ENCODE assay signal across 1 cellular context in the genomic region with DNA sequence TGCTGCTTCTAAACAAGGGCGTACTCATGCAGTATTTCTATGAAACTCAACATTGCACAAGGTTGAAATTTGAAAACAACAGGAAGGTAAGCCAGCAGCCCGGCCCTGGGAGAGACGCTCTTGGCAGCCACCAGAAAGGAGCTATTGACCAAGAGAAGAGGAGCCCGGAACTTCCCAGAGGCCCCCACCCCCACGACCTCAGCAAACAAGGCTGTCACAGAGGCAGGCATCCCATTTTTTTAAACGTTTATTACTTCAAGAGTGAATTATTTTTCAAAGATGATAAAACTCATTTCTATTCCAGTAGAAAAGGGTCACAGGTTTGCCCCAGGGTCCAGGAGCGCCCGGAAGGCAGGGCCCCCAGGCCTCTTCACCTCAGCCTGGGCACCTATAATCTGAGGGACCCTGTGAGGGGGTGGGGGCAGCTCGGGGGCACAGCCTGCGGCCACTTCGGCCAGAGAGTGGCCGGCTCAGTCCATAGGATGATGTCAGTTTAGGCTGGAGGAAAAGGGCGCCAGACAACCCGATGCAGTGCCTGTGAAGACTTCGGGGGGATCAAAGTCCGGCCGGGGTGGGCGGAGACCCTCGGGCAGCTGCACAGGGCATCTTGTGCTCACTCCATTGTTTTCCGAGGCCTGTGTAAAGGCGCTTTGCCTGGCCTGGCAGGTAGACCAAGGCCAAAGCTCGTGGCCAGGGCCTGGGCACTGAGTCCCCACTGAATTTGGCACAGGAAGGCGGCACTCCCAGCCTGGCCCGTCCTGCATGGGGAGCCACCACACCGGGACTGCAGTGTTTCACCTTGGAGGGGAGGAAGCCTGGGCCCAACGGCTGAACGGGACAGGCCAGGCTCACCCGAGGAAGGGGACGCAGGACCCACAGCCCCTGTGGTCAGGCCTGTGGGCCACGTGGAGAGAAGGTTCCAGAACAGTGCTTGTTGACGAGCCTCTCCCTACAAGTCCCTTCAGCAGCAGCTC.
TF ChIP-seq lines count a peak whose summit lies in the region.

No MANE protein-coding gene starts in this region.

TF ChIP-seq in HepG2, 621 proteins besides CTCF, POLR2A, EP300 and RAD21 (continued from another document and continues in another):
- TF ChIP-seq, protein P1, sequence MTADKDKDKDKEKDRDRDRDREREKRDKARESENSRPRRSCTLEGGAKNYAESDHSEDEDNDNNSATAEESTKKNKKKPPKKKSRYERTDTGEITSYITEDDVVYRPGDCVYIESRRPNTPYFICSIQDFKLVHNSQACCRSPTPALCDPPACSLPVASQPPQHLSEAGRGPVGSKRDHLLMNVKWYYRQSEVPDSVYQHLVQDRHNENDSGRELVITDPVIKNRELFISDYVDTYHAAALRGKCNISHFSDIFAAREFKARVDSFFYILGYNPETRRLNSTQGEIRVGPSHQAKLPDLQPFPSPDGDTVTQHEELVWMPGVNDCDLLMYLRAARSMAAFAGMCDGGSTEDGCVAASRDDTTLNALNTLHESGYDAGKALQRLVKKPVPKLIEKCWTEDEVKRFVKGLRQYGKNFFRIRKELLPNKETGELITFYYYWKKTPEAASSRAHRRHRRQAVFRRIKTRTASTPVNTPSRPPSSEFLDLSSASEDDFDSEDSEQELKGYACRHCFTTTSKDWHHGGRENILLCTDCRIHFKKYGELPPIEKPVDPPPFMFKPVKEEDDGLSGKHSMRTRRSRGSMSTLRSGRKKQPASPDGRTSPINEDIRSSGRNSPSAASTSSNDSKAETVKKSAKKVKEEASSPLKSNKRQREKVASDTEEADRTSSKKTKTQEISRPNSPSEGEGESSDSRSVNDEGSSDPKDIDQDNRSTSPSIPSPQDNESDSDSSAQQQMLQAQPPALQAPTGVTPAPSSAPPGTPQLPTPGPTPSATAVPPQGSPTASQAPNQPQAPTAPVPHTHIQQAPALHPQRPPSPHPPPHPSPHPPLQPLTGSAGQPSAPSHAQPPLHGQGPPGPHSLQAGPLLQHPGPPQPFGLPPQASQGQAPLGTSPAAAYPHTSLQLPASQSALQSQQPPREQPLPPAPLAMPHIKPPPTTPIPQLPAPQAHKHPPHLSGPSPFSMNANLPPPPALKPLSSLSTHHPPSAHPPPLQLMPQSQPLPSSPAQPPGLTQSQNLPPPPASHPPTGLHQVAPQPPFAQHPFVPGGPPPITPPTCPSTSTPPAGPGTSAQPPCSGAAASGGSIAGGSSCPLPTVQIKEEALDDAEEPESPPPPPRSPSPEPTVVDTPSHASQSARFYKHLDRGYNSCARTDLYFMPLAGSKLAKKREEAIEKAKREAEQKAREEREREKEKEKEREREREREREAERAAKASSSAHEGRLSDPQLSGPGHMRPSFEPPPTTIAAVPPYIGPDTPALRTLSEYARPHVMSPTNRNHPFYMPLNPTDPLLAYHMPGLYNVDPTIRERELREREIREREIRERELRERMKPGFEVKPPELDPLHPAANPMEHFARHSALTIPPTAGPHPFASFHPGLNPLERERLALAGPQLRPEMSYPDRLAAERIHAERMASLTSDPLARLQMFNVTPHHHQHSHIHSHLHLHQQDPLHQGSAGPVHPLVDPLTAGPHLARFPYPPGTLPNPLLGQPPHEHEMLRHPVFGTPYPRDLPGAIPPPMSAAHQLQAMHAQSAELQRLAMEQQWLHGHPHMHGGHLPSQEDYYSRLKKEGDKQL (CRISPR knock-in tag; IDR thresholded peaks at IDR 0.05; ENCODE audit: low read depth): no peak
- no peak for TF ChIP-seq SCMH1 (CRISPR knock-in tag; IDR thresholded peaks at IDR 0.05; ENCODE audit: borderline replicate concordance)
- TF ChIP-seq, protein P2, sequence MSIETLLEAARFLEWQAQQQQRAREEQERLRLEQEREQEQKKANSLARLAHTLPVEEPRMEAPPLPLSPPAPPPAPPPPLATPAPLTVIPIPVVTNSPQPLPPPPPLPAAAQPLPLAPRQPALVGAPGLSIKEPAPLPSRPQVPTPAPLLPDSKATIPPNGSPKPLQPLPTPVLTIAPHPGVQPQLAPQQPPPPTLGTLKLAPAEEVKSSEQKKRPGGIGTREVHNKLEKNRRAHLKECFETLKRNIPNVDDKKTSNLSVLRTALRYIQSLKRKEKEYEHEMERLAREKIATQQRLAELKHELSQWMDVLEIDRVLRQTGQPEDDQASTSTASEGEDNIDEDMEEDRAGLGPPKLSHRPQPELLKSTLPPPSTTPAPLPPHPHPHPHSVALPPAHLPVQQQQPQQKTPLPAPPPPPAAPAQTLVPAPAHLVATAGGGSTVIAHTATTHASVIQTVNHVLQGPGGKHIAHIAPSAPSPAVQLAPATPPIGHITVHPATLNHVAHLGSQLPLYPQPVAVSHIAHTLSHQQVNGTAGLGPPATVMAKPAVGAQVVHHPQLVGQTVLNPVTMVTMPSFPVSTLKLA (IDR thresholded peaks at IDR 0.05): no peak
- peak; percentile 57 for TF ChIP-seq AGO1 (IDR thresholded peaks at IDR 0.05; ENCODE audit: low read depth, low read length, poor library complexity, severe bottlenecking)
- TF ChIP-seq, protein P3, sequence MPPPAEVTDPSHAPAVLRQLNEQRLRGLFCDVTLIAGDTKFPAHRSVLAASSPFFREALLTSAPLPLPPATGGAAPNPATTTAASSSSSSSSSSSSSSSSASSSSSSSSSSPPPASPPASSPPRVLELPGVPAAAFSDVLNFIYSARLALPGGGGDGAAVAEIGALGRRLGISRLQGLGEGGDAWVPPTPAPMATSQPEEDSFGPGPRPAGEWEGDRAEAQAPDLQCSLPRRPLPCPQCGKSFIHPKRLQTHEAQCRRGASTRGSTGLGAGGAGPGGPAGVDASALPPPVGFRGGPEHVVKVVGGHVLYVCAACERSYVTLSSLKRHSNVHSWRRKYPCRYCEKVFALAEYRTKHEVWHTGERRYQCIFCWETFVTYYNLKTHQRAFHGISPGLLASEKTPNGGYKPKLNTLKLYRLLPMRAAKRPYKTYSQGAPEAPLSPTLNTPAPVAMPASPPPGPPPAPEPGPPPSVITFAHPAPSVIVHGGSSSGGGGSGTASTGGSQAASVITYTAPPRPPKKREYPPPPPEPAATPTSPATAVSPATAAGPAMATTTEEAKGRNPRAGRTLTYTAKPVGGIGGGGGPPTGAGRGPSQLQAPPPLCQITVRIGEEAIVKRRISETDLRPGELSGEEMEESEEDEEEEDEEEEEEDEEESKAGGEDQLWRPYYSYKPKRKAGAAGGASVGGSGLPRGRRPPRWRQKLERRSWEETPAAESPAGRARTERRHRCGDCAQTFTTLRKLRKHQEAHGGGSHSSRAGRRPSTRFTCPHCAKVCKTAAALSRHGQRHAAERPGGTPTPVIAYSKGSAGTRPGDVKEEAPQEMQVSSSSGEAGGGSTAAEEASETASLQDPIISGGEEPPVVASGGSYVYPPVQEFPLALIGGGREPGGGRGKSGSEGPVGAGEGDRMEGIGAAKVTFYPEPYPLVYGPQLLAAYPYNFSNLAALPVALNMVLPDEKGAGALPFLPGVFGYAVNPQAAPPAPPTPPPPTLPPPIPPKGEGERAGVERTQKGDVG (CRISPR knock-in tag; IDR thresholded peaks at IDR 0.05; ENCODE audit: borderline replicate concordance): peak; percentile 68; the same call in 1 of the 2 replicates
- no peak for TF ChIP-seq ZNF124 (CRISPR knock-in tag; IDR thresholded peaks at IDR 0.05)
- TF ChIP-seq, protein P4, sequence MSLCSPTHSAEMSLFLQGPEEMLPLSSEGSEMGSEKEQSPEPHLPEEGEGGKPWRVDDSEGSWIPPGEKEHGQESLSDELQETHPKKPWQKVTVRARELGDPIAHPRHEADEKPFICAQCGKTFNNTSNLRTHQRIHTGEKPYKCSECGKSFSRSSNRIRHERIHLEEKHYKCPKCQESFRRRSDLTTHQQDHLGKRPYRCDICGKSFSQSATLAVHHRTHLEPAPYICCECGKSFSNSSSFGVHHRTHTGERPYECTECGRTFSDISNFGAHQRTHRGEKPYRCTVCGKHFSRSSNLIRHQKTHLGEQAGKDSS (CRISPR knock-in tag; IDR thresholded peaks at IDR 0.05; ENCODE audit: borderline replicate concordance, low read depth): no peak
- peak; percentile 59; the same call in 1 of the 2 replicates for TF ChIP-seq CBX5 (CRISPR knock-in tag; IDR thresholded peaks at IDR 0.05; ENCODE audit: borderline replicate concordance)
- TF ChIP-seq CCAR2 (optimal IDR thresholded peaks at IDR 0.05; ENCODE audit: low read depth, low read length): no peak
- TF ChIP-seq SP2 (CRISPR knock-in tag; IDR thresholded peaks at IDR 0.05): no peak
- TF ChIP-seq, protein P5, sequence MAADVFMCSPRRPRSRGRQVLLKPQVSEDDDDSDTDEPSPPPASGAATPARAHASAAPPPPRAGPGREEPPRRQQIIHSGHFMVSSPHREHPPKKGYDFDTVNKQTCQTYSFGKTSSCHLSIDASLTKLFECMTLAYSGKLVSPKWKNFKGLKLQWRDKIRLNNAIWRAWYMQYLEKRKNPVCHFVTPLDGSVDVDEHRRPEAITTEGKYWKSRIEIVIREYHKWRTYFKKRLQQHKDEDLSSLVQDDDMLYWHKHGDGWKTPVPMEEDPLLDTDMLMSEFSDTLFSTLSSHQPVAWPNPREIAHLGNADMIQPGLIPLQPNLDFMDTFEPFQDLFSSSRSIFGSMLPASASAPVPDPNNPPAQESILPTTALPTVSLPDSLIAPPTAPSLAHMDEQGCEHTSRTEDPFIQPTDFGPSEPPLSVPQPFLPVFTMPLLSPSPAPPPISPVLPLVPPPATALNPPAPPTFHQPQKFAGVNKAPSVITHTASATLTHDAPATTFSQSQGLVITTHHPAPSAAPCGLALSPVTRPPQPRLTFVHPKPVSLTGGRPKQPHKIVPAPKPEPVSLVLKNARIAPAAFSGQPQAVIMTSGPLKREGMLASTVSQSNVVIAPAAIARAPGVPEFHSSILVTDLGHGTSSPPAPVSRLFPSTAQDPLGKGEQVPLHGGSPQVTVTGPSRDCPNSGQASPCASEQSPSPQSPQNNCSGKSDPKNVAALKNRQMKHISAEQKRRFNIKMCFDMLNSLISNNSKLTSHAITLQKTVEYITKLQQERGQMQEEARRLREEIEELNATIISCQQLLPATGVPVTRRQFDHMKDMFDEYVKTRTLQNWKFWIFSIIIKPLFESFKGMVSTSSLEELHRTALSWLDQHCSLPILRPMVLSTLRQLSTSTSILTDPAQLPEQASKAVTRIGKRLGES (CRISPR knock-in tag; IDR thresholded peaks at IDR 0.05; ENCODE audit: borderline replicate concordance): no peak
- TF ChIP-seq NONO (IDR thresholded peaks at IDR 0.05): no peak
- no peak; the same call in 1 of the 2 replicates for TF ChIP-seq NONO (CRISPR knock-in tag; conservative IDR thresholded peaks at IDR 0.05)
- no peak for TF ChIP-seq ZNF567 (CRISPR knock-in tag; IDR thresholded peaks at IDR 0.05; ENCODE audit: borderline replicate concordance)
- TF ChIP-seq, protein P6, sequence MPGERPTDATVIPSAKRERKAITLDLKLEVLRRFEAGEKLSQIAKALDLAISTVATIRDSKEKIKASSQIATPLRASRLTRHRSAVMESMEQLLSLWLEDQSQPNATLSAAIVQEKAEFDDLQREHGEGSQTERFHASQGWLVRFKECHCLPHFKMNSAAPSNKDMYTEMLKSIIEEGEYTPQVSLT (CRISPR knock-in tag; IDR thresholded peaks at IDR 0.05; ENCODE audit: borderline replicate concordance, low read depth): no peak
- TF ChIP-seq ZNF775 (CRISPR knock-in tag; IDR thresholded peaks at IDR 0.05; ENCODE audit: borderline replicate concordance): no peak
- TF ChIP-seq TRIM24 (CRISPR knock-in tag; IDR thresholded peaks at IDR 0.05): no peak
- TF ChIP-seq, protein P7, sequence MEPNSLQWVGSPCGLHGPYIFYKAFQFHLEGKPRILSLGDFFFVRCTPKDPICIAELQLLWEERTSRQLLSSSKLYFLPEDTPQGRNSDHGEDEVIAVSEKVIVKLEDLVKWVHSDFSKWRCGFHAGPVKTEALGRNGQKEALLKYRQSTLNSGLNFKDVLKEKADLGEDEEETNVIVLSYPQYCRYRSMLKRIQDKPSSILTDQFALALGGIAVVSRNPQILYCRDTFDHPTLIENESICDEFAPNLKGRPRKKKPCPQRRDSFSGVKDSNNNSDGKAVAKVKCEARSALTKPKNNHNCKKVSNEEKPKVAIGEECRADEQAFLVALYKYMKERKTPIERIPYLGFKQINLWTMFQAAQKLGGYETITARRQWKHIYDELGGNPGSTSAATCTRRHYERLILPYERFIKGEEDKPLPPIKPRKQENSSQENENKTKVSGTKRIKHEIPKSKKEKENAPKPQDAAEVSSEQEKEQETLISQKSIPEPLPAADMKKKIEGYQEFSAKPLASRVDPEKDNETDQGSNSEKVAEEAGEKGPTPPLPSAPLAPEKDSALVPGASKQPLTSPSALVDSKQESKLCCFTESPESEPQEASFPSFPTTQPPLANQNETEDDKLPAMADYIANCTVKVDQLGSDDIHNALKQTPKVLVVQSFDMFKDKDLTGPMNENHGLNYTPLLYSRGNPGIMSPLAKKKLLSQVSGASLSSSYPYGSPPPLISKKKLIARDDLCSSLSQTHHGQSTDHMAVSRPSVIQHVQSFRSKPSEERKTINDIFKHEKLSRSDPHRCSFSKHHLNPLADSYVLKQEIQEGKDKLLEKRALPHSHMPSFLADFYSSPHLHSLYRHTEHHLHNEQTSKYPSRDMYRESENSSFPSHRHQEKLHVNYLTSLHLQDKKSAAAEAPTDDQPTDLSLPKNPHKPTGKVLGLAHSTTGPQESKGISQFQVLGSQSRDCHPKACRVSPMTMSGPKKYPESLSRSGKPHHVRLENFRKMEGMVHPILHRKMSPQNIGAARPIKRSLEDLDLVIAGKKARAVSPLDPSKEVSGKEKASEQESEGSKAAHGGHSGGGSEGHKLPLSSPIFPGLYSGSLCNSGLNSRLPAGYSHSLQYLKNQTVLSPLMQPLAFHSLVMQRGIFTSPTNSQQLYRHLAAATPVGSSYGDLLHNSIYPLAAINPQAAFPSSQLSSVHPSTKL (CRISPR knock-in tag; IDR thresholded peaks at IDR 0.05): peak; percentile 71
- TF ChIP-seq RNF2 (conservative IDR thresholded peaks at IDR 0.05; ENCODE audit: low read depth): no peak; the same call in 1 of the 2 replicates
- TF ChIP-seq, protein P8, sequence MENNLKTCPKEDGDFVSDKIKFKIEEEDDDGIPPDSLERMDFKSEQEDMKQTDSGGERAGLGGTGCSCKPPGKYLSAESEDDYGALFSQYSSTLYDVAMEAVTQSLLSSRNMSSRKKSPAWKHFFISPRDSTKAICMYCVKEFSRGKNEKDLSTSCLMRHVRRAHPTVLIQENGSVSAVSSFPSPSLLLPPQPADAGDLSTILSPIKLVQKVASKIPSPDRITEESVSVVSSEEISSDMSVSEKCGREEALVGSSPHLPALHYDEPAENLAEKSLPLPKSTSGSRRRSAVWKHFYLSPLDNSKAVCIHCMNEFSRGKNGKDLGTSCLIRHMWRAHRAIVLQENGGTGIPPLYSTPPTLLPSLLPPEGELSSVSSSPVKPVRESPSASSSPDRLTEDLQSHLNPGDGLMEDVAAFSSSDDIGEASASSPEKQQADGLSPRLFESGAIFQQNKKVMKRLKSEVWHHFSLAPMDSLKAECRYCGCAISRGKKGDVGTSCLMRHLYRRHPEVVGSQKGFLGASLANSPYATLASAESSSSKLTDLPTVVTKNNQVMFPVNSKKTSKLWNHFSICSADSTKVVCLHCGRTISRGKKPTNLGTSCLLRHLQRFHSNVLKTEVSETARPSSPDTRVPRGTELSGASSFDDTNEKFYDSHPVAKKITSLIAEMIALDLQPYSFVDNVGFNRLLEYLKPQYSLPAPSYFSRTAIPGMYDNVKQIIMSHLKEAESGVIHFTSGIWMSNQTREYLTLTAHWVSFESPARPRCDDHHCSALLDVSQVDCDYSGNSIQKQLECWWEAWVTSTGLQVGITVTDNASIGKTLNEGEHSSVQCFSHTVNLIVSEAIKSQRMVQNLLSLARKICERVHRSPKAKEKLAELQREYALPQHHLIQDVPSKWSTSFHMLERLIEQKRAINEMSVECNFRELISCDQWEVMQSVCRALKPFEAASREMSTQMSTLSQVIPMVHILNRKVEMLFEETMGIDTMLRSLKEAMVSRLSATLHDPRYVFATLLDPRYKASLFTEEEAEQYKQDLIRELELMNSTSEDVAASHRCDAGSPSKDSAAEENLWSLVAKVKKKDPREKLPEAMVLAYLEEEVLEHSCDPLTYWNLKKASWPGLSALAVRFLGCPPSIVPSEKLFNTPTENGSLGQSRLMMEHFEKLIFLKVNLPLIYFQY (CRISPR knock-in tag; IDR thresholded peaks at IDR 0.05; ENCODE audit: borderline replicate concordance): no peak
- no peak for TF ChIP-seq ZNF3 (CRISPR knock-in tag; IDR thresholded peaks at IDR 0.05)
- TF ChIP-seq ZNF598 (CRISPR knock-in tag; IDR thresholded peaks at IDR 0.05; ENCODE audit: borderline replicate concordance): no peak
- TF ChIP-seq RFXANK (CRISPR knock-in tag; IDR thresholded peaks at IDR 0.05): no peak
- TF ChIP-seq PHF21A (CRISPR knock-in tag; IDR thresholded peaks at IDR 0.05): peak; percentile 87
- no peak for TF ChIP-seq ZNF547 (CRISPR knock-in tag; IDR thresholded peaks at IDR 0.05)
- TF ChIP-seq JUND (CRISPR knock-in tag; IDR thresholded peaks at IDR 0.05): peak; percentile 9; the same call in 1 of the 2 replicates
